ENCODE assay signal across 19 cellular contexts in the genomic region with DNA sequence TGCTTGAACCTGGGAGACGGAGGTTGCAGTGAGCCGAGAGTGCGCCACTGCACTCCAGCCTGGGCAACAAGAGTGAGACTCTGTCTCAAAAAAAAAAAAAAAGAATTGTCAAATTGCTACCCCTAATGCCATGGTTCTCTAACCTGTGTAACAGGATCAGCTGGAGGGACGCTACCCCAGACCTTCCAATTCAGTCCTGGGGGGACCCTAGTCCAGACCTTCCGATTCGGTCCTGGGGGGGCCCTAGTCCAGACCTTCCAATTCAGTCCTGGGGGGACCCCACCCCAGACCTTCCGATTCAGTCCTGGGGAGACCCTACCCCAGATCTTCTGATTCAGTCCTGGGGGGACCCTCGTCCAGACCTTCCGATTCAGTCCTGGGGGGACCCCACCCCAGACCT. TPM values are rescaled to one million over a fixed set of nuclear protein-coding genes. Genes with fewer than 3 reads are reported as not detected.
DNase-seq lines count a peak whose midpoint lies in the region; ATAC-seq and TF ChIP-seq lines count a peak whose summit lies in the region.
"Had no signal": no experiment of that assay in that cellular context is flagged by ENCODE, and none has a peak within 500 bp of the region (broad histone marks: within the 10 kb centered on the region; RNA-seq: fewer than 3 reads in every experiment).

No MANE protein-coding gene starts in this region.

- no peaks in the 10 kb centered on the region for H3K9me3 Mint-ChIP-seq in T-helper 2 cell treated with Interferon-gamma antibody and Interleukin-4, amounts not matched to agents 5 μg/mL and 100 μg/mL, for 36 hours
- H3K9me3 Mint-ChIP-seq in natural killer cell treated with Interleukin-12 subunit alpha and Interleukin-12 subunit beta and Interleukin-15 and Interleukin-18, amount 100 ng/mL, for 72 hours = peaks cover 3% of the 10 kb centered on the region
- H3K9me3 Mint-ChIP-seq in natural killer cell = peaks cover 0 to 2% of the 10 kb centered on the region in 2 donors
- H3K9me3 Mint-ChIP-seq in activated naive CD8-positive, alpha-beta T cell treated with anti-CD3 and anti-CD28 coated beads, Interleukin-2, amount 50 U/mL, for 24 hours = peaks cover 4% of the 10 kb centered on the region
- no peaks in the 10 kb centered on the region for H3K9me3 Mint-ChIP-seq in stimulated activated naive CD8-positive, alpha-beta T cell treated with anti-CD3 and anti-CD28 coated beads, Interleukin-15, amount 100 ng/mL, for 72 hours
- H3K9me3 Mint-ChIP-seq: CD4-positive, CD25-positive, alpha-beta regulatory T cell had no signal

- H3K4me3 Mint-ChIP-seq in T-helper 2 cell treated with Interferon-gamma antibody and Interleukin-4, amounts not matched to agents 5 μg/mL and 100 μg/mL, for 36 hours = no peak overlapping the region
- H3K4me3 Mint-ChIP-seq in natural killer cell treated with Interleukin-12 subunit alpha and Interleukin-12 subunit beta and Interleukin-15 and Interleukin-18, amount 100 ng/mL, for 72 hours = peak overlapping the region; percentile 81
- no peak overlapping the region for H3K4me3 Mint-ChIP-seq in natural killer cell
- H3K4me3 Mint-ChIP-seq in activated naive CD8-positive, alpha-beta T cell treated with anti-CD3 and anti-CD28 coated beads, Interleukin-2, amount 50 U/mL, for 24 hours = no peak overlapping the region
- H3K4me3 Mint-ChIP-seq in stimulated activated naive CD8-positive, alpha-beta T cell treated with anti-CD3 and anti-CD28 coated beads, Interleukin-15, amount 100 ng/mL, for 72 hours = peak overlapping the region; percentile 55 to 66
- H3K4me3 Mint-ChIP-seq: CD4-positive, CD25-positive, alpha-beta regulatory T cell had no signal

- no peak for DNase-seq in T-helper 2 cell treated with Interferon-gamma antibody and Interleukin-4, amounts not matched to agents 5 μg/mL and 100 μg/mL, for 36 hours (ENCODE audit: low spot score)
- no peak for DNase-seq in T-helper 2 cell
- DNase-seq in natural killer cell treated with Interleukin-12 subunit alpha and Interleukin-12 subunit beta and Interleukin-15 and Interleukin-18, amount 100 ng/mL, for 72 hours (ENCODE audit: low spot score) = peak; percentile 34
- DNase-seq in natural killer cell = no peak
- no peak for DNase-seq in activated naive CD8-positive, alpha-beta T cell treated with anti-CD3 and anti-CD28 coated beads, Interleukin-2, amount 50 U/mL, for 24 hours
- DNase-seq in stimulated activated naive CD8-positive, alpha-beta T cell treated with anti-CD3 and anti-CD28 coated beads, Interleukin-15, amount 100 ng/mL, for 72 hours = no peak
- DNase-seq in iPS-NIHi11 (ENCODE audit: low spot score) = no peak
- DNase-seq: Calu3; CD4-positive, CD25-positive, alpha-beta regulatory T cell; EL; GOT3; MM.1S; NCI-H1092; NCI-H1436 treated with DMSO at 0.1 percent for 48 hours; NCI-H2029; NCI-H526; PC-3 had no signal

- intact Hi-C loops in natural killer cell (cut with micrococcal nuclease) = no loop called here

- peaks cover 62% of the 10 kb centered on the region for H3K36me3 Mint-ChIP-seq in T-helper 2 cell treated with Interferon-gamma antibody and Interleukin-4, amounts not matched to agents 5 μg/mL and 100 μg/mL, for 36 hours (ENCODE audit: low read depth)
- peaks cover 41% of the 10 kb centered on the region for H3K36me3 Mint-ChIP-seq in natural killer cell treated with Interleukin-12 subunit alpha and Interleukin-12 subunit beta and Interleukin-15 and Interleukin-18, amount 100 ng/mL, for 72 hours
- peaks cover 31% of the 10 kb centered on the region for H3K36me3 Mint-ChIP-seq in natural killer cell
- H3K36me3 Mint-ChIP-seq in activated naive CD8-positive, alpha-beta T cell treated with anti-CD3 and anti-CD28 coated beads, Interleukin-2, amount 50 U/mL, for 24 hours (ENCODE audit: low read depth) = peaks cover 51% of the 10 kb centered on the region

- TF ChIP-seq CTCF in natural killer cell (IDR thresholded peaks at IDR 0.05) = no peak

- peaks cover 36% of the 10 kb centered on the region for H3K4me1 Mint-ChIP-seq in T-helper 2 cell treated with Interferon-gamma antibody and Interleukin-4, amounts not matched to agents 5 μg/mL and 100 μg/mL, for 36 hours (ENCODE audit: low read depth)
- H3K4me1 Mint-ChIP-seq in natural killer cell treated with Interleukin-12 subunit alpha and Interleukin-12 subunit beta and Interleukin-15 and Interleukin-18, amount 100 ng/mL, for 72 hours (ENCODE audit: low read depth in 2 of 2) = peaks cover 24 to 28% of the 10 kb centered on the region in 2 donors
- peaks cover 10% of the 10 kb centered on the region in 2 donors for H3K4me1 Mint-ChIP-seq in natural killer cell
- peaks cover 28% of the 10 kb centered on the region for H3K4me1 Mint-ChIP-seq in activated naive CD8-positive, alpha-beta T cell treated with anti-CD3 and anti-CD28 coated beads, Interleukin-2, amount 50 U/mL, for 24 hours
- H3K4me1 Mint-ChIP-seq in stimulated activated naive CD8-positive, alpha-beta T cell treated with anti-CD3 and anti-CD28 coated beads, Interleukin-15, amount 100 ng/mL, for 72 hours = peaks cover 49% of the 10 kb centered on the region

- H3K27ac Mint-ChIP-seq in T-helper 2 cell treated with Interferon-gamma antibody and Interleukin-4, amounts not matched to agents 5 μg/mL and 100 μg/mL, for 36 hours = peak overlapping the region; percentile 23
- H3K27ac Mint-ChIP-seq in natural killer cell treated with Interleukin-12 subunit alpha and Interleukin-12 subunit beta and Interleukin-15 and Interleukin-18, amount 100 ng/mL, for 72 hours = peak overlapping the region; percentile 76 to 85
- H3K27ac Mint-ChIP-seq in natural killer cell = no peak overlapping the region
- peak overlapping the region; percentile 74 for H3K27ac Mint-ChIP-seq in activated naive CD8-positive, alpha-beta T cell treated with anti-CD3 and anti-CD28 coated beads, Interleukin-2, amount 50 U/mL, for 24 hours
- H3K27ac Mint-ChIP-seq in stimulated activated naive CD8-positive, alpha-beta T cell treated with anti-CD3 and anti-CD28 coated beads, Interleukin-15, amount 100 ng/mL, for 72 hours = peak overlapping the region; percentile 93 to 94
- H3K27ac Mint-ChIP-seq: CD4-positive, CD25-positive, alpha-beta regulatory T cell had no signal

- no peaks in the 10 kb centered on the region for H3K27me3 Mint-ChIP-seq in T-helper 2 cell treated with Interferon-gamma antibody and Interleukin-4, amounts not matched to agents 5 μg/mL and 100 μg/mL, for 36 hours (ENCODE audit: low read depth)
- no peaks in the 10 kb centered on the region for H3K27me3 Mint-ChIP-seq in natural killer cell treated with Interleukin-12 subunit alpha and Interleukin-12 subunit beta and Interleukin-15 and Interleukin-18, amount 100 ng/mL, for 72 hours
- no peaks in the 10 kb centered on the region for H3K27me3 Mint-ChIP-seq in natural killer cell (ENCODE audit: low read depth in 2 of 2)
- H3K27me3 Mint-ChIP-seq in activated naive CD8-positive, alpha-beta T cell treated with anti-CD3 and anti-CD28 coated beads, Interleukin-2, amount 50 U/mL, for 24 hours = no peaks in the 10 kb centered on the region
- H3K27me3 Mint-ChIP-seq in stimulated activated naive CD8-positive, alpha-beta T cell treated with anti-CD3 and anti-CD28 coated beads, Interleukin-15, amount 100 ng/mL, for 72 hours = no peaks in the 10 kb centered on the region
- H3K27me3 Mint-ChIP-seq: CD4-positive, CD25-positive, alpha-beta regulatory T cell had no signal

- ATAC-seq in natural killer cell treated with Interleukin-12 subunit alpha and Interleukin-12 subunit beta and Interleukin-15 and Interleukin-18, amount 100 ng/mL, for 72 hours = no peak
- ATAC-seq in natural killer cell (no peak), GM18909 (IDR thresholded peaks at IDR 0.05; ENCODE audit: poor library complexity, unreplicated experiment) (no peak)
- no peak for ATAC-seq in activated naive CD8-positive, alpha-beta T cell treated with anti-CD3 and anti-CD28 coated beads, Interleukin-2, amount 50 U/mL, for 24 hours
- peak; percentile 29 for ATAC-seq in stimulated activated naive CD8-positive, alpha-beta T cell treated with anti-CD3 and anti-CD28 coated beads, Interleukin-15, amount 100 ng/mL, for 72 hours
- ATAC-seq: PC-3 had no signal

RNA-seq across cellular contexts. Expression of gene MUC20, which starts 29.8 kb away (rescaled TPM):
- total RNA-seq in natural killer cell treated with Interleukin-12 subunit alpha and Interleukin-12 subunit beta and Interleukin-15 and Interleukin-18, amount 100 ng/mL, for 72 hours = 1 to 10 TPM; 2.4 to 3.5 TPM
- total RNA-seq in natural killer cell = 10 to 100 TPM in 1 of 3 donors, 1 to 10 TPM in 2; 4.1 to 11.4 (median 5.9) TPM
- total RNA-seq: LHCN-M2 had no signal

Comparison
In these comparisons a context has a peak if more than half of its experiments do, and no peak if none do; other contexts are left out.
1. H3K27ac Mint-ChIP-seq: peak in T-helper 2 cell treated with Interferon-gamma antibody and Interleukin-4, amounts not matched to agents 5 μg/mL and 100 μg/mL, for 36 hours (single experiment), natural killer cell treated with Interleukin-12 subunit alpha and Interleukin-12 subunit beta and Interleukin-15 and Interleukin-18, amount 100 ng/mL, for 72 hours (2 of 2), activated naive CD8-positive, alpha-beta T cell treated with anti-CD3 and anti-CD28 coated beads, Interleukin-2, amount 50 U/mL, for 24 hours (single experiment) and stimulated activated naive CD8-positive, alpha-beta T cell treated with anti-CD3 and anti-CD28 coated beads, Interleukin-15, amount 100 ng/mL, for 72 hours (2 of 2); none in natural killer cell (0 of 2).
2. H3K4me3 Mint-ChIP-seq: peak in natural killer cell treated with Interleukin-12 subunit alpha and Interleukin-12 subunit beta and Interleukin-15 and Interleukin-18, amount 100 ng/mL, for 72 hours (single experiment) and stimulated activated naive CD8-positive, alpha-beta T cell treated with anti-CD3 and anti-CD28 coated beads, Interleukin-15, amount 100 ng/mL, for 72 hours (2 of 2); none in T-helper 2 cell treated with Interferon-gamma antibody and Interleukin-4, amounts not matched to agents 5 μg/mL and 100 μg/mL, for 36 hours (single experiment), natural killer cell (single experiment) and activated naive CD8-positive, alpha-beta T cell treated with anti-CD3 and anti-CD28 coated beads, Interleukin-2, amount 50 U/mL, for 24 hours (single experiment).